27 cellular contexts compared by ENCODE assay signal in the genomic region with DNA sequence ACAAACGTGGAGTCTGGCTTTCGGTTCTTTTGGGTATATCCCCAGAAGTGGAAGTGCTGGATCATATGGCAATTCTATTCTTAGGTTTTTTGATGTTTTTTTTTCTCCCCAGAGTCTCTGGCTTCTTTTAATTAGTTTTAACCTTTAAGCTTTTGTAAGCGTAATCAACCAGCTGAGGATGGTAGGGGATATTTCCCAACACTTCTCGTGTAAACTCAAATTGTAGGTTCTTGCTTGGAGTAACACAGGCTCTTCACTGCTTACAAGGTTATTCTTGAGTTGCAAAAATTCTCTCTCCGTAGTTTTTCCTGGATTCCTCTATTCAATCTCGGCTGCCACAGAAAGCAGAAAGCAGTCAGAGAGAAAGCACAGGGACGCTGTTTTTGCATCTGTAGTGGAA. TPM values are rescaled to one million over a fixed set of nuclear protein-coding genes. Genes with fewer than 3 reads are reported as not detected.
"Had no signal": no experiment of that assay in that cellular context is flagged by ENCODE, and none has a peak within 500 bp of the region (broad histone marks: within the 10 kb centered on the region; RNA-seq: fewer than 3 reads in every experiment).

No MANE protein-coding gene starts in this region.

- H3K27me3 ChIP-seq: adrenal gland, colonic mucosa, neural progenitor cell had no signal

- H2AFZ ChIP-seq: neural progenitor cell had no signal

- H3K9ac ChIP-seq: neural progenitor cell had no signal

- H3K4me3 ChIP-seq: adrenal gland, colonic mucosa, esophagus squamous epithelium, neural progenitor cell, sigmoid colon, spleen, thoracic aorta had no signal

- FAIRE-seq: bronchial epithelial cell, islet of Langerhans had no signal

- H3K4me2 ChIP-seq: neural progenitor cell had no signal

- H3K27ac ChIP-seq: neural progenitor cell had no signal

- H3K9me3 ChIP-seq: adrenal gland, colonic mucosa, esophagus squamous epithelium, sigmoid colon, spleen, thoracic aorta had no signal

- DNase-seq: activated CD4-positive, alpha-beta T cell treated with anti-CD3 and anti-CD28 coated beads for 1 hour; activated CD4-positive, alpha-beta T cell treated with anti-CD3 and anti-CD28 coated beads, Interleukin-2, amount 50 U/mL, for 1 hour; activated CD8-positive, alpha-beta memory T cell treated with anti-CD3 and anti-CD28 coated beads for 24 hours; activated CD8-positive, alpha-beta memory T cell treated with anti-CD3 and anti-CD28 coated beads, Interleukin-2, amount 50 U/mL, for 4 hours; activated naive CD4-positive, alpha-beta T cell; activated T-cell treated with anti-CD3 and anti-CD28 coated beads, Interleukin-2, amount 50 U/mL, for 24 hours; adrenal gland; colonic mucosa; endodermal cell; esophagus squamous epithelium; foreskin melanocyte; glutamatergic neuron; hippocampal formation; left ventricle myocardium superior; naive thymus-derived CD4-positive, alpha-beta T cell; retina; sigmoid colon; spleen; stimulated activated CD4-positive, alpha-beta T cell treated with anti-CD3 and anti-CD28 coated beads, Interleukin-4, amount 100 ng/mL, for 1 hour; stimulated activated naive CD4-positive, alpha-beta T cell; T-helper 1 cell; T-helper 9 cell had no signal

- ATAC-seq: activated T-helper 17 cell treated with anti-CD3 and anti-CD28 coated beads, Interleukin-2, amount 50 U/mL, for 72 hours; left ventricle myocardium superior; naive thymus-derived CD4-positive, alpha-beta T cell had no signal

- H3K4me1 ChIP-seq: adrenal gland, colonic mucosa, neural progenitor cell had no signal

- H3K36me3 ChIP-seq: adrenal gland, colonic mucosa, esophagus squamous epithelium, neural progenitor cell, sigmoid colon, spleen, thoracic aorta had no signal

RNA-seq across cellular contexts. Expression of a gene that starts 11.9 kb away (rescaled TPM):
- total RNA-seq: bronchial epithelial cell had no signal
